In genomic region chr5:34608368-34608767, GRCh38 we compare ENCODE assay signal across 1 cellular context.
TF ChIP-seq lines count a peak whose summit lies in the region.

No MANE protein-coding gene starts in this region.

TF ChIP-seq in endothelial cell of umbilical vein, 7 proteins besides CTCF, POLR2A, EP300 and RAD21:
- TF ChIP-seq MYC (IDR thresholded peaks at IDR 0.05; ENCODE audit: low read depth, low read length) (no peak), GATA2 (IDR thresholded peaks at IDR 0.05; ENCODE audit: insufficient read depth, insufficient read length, low read depth, low read length) (no peak), POLR2AphosphoS5 (IDR thresholded peaks at IDR 0.05; ENCODE audit: insufficient read depth, low read depth, low read length) (no peak), MAX (IDR thresholded peaks at IDR 0.05; ENCODE audit: insufficient read depth, insufficient read length) (no peak), EZH2 (IDR thresholded peaks at IDR 0.05; ENCODE audit: borderline replicate concordance, low read depth, low read length, severe bottlenecking) (no peak), JUN (IDR thresholded peaks at IDR 0.05; ENCODE audit: borderline replicate concordance, insufficient read depth, insufficient read length, low read depth) (no peak), FOS (IDR thresholded peaks at IDR 0.05; ENCODE audit: borderline replicate concordance, insufficient read depth, low read length) (no peak)
